ENCODE assay signal across 9 cellular contexts in the genomic region with DNA sequence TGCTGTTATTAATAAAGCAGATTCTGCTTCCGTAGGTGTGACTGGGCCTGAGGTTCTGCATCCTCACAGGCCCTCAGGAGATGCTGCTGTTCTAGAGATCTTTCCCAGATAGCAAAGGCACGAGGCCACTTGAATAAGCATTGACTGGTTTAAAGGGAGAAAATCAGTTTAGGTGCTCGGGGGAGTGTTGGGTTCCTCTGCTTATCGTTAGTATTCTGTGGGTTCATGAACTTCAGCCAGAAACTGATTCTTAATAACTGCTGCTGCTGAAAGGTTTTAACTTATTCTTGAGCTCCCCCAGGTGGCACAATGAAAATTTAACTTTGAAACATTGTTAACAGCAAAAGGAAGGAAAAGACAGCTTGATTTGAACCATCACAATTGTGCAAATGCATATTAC. TPM values are rescaled to one million over a fixed set of nuclear protein-coding genes. Genes with fewer than 3 reads are reported as not detected.
DNase-seq lines count a peak whose midpoint lies in the region; ATAC-seq and TF ChIP-seq lines count a peak whose summit lies in the region.
"Had no signal": no experiment of that assay in that cellular context is flagged by ENCODE, and none has a peak within 500 bp of the region (broad histone marks: within the 10 kb centered on the region; RNA-seq: fewer than 3 reads in every experiment).

No MANE protein-coding gene starts in this region.

- no peak overlapping the region for H3K27ac Mint-ChIP-seq in WTC11

- H3K36me3 Mint-ChIP-seq in WTC11, result peaks cover 59% of the 10 kb centered on the region

- in situ Hi-C loops in Panc1 (cut with HindIII; ENCODE audit: low pct_unique_long_range_greater_than_20kb, low sequenced_read_pairs), result no loop called here

- no peaks in the 10 kb centered on the region for H3K4me1 ChIP-seq in Panc1 (ENCODE audit: control insufficient read depth, insufficient read depth, low read length)
- H3K4me1 ChIP-seq in effector memory CD4-positive, alpha-beta T cell (ENCODE audit: control insufficient read depth, insufficient read depth, low read length, poor library complexity, severe bottlenecking), result no peaks in the 10 kb centered on the region

- ATAC-seq in Panc1 (no peak), WTC11 (no peak)

- H3K27me3 Mint-ChIP-seq in WTC11 (ENCODE audit: low read depth), result no peaks in the 10 kb centered on the region

- DNase-seq in AG04450 (ENCODE audit: low read depth, low spot score), result no peak
- peak; percentile 19 for DNase-seq in GDM1 (lab: John Stamatoyannopoulos, UW)
- DNase-seq in Panc1 (ENCODE audit: low read depth, low spot score), result no peak
- DNase-seq in fibroblast of peridontal ligament (ENCODE audit: extremely low read depth), result peak; percentile 60
- no peak for DNase-seq in WTC11 (ENCODE audit: low spot score)
- DNase-seq in stimulated activated CD8-positive, alpha-beta memory T cell treated with anti-CD3 and anti-CD28 coated beads, Interleukin-4, amount 100 ng/mL, for 48 hours, result no peak
- no peak for DNase-seq in effector memory CD4-positive, alpha-beta T cell
- DNase-seq in C1 segment of cervical spinal cord (lab: John Stamatoyannopoulos, UW), result no peak
- DNase-seq: Right ventricle myocardium superior had no signal

- H3K27me3 ChIP-seq in AG04450 (ENCODE audit: control insufficient read depth, insufficient read depth, low read length) (no peaks in the 10 kb centered on the region), Panc1 (ENCODE audit: control insufficient read depth, insufficient read depth, low read length) (no peaks in the 10 kb centered on the region)
- H3K27me3 ChIP-seq in effector memory CD4-positive, alpha-beta T cell (replicated peaks; ENCODE audit: control insufficient read depth, insufficient read depth, low read length, poor library complexity, severe bottlenecking), result no peaks in the 10 kb centered on the region

- H3K9me3 ChIP-seq in AG04450 (ENCODE audit: control insufficient read depth, insufficient read depth, low read length) (no peaks in the 10 kb centered on the region), Panc1 (ENCODE audit: control insufficient read depth, insufficient read depth, low read depth, low read length) (no peaks in the 10 kb centered on the region)
- no peaks in the 10 kb centered on the region for H3K9me3 ChIP-seq in effector memory CD4-positive, alpha-beta T cell (ENCODE audit: control insufficient read depth, low read length)

- H3K4me3 Mint-ChIP-seq in WTC11, result no peak overlapping the region

- POLR2A ChIA-PET in AG04450 (lab: Yijun Ruan, JAX) (no interaction called here), Panc1 (lab: Charles Lee) (no interaction called here), WTC11 (lab: Charles Lee) (no interaction called here)

- TF ChIP-seq CTCF in AG04450 (IDR thresholded peaks at IDR 0.05; ENCODE audit: low read depth, low read length) (peak; percentile 41; the same call in 1 of the 2 replicates), Panc1 (IDR thresholded peaks at IDR 0.05) (peak; percentile 51), WTC11 (IDR thresholded peaks at IDR 0.05) (no peak)

- no peaks in the 10 kb centered on the region for H3K9me3 Mint-ChIP-seq in WTC11

- H3K27ac ChIP-seq in AG04450 (ENCODE audit: low read depth, low read length), result no peak overlapping the region
- H3K27ac ChIP-seq in Panc1 (ENCODE audit: low read length), result no peak overlapping the region
- no peak overlapping the region for H3K27ac ChIP-seq in effector memory CD4-positive, alpha-beta T cell (ENCODE audit: insufficient read depth, low read length, poor library complexity, severe bottlenecking)

- peaks cover 2% of the 10 kb centered on the region; the same call in 1 of the 2 replicates for H3K36me3 ChIP-seq in Panc1 (ENCODE audit: control insufficient read depth, insufficient read depth, low read length)
- peaks cover 74% of the 10 kb centered on the region for H3K36me3 ChIP-seq in effector memory CD4-positive, alpha-beta T cell (ENCODE audit: control insufficient read depth, insufficient read depth, low read length)

- intact Hi-C loops in Panc1 (cut with micrococcal nuclease; ENCODE audit: unreplicated experiment), result no loop called here

- CTCF ChIA-PET in AG04450 (lab: Charles Lee), result interaction anchor here (0.6 to 3.7 kb wide), 16 partner anchors 8 to 910 kb away, joined by 3 to 20 read pairs (median 4); no protein-coding TSS in a partner anchor
- CTCF ChIA-PET in Panc1 (lab: Charles Lee), result interaction anchor here (1.2 kb wide), 1 partner anchor 312 kb away, joined by 3 read pairs; no protein-coding TSS in a partner anchor
- CTCF ChIA-PET in WTC11 (lab: Charles Lee), result interaction anchor here (0.8 to 5.2 kb wide), 8 partner anchors 13 to 357 kb away, joined by 3 to 34 read pairs (median 10); a partner anchor contains a TSS

- no TSS peak for BruUV-seq in Panc1 (replicated peaks; lab: Mats Ljungman, UMichigan)

- 0 out of 2 replicates have a peak, but pooled peaks cover 3% of the 10 kb centered on the region for H3K4me1 Mint-ChIP-seq in WTC11

- no peak overlapping the region for H3K4me3 ChIP-seq in AG04450 (ENCODE audit: low read depth, low read length)
- no peak overlapping the region for H3K4me3 ChIP-seq in Panc1 (ENCODE audit: low read depth in 2 of 2, low read length in 2 of 2)
- H3K4me3 ChIP-seq in effector memory CD4-positive, alpha-beta T cell (ENCODE audit: insufficient read depth, low read depth, low read length, poor library complexity, severe bottlenecking), result no peak overlapping the region

TF ChIP-seq in WTC11, 78 proteins besides CTCF, POLR2A, EP300 and RAD21:
- TF ChIP-seq ZNF232 (CRISPR knock-in tag; IDR thresholded peaks at IDR 0.05), result no peak
- TF ChIP-seq RELA (CRISPR knock-in tag; IDR thresholded peaks at IDR 0.05; ENCODE audit: borderline replicate concordance), result no peak

RNA-seq across cellular contexts. Expression of a gene that starts 56.9 kb away (rescaled TPM):
- polyA plus RNA-seq in AG04450 (2011; rRNA removed), result 14.8 and 17.9 TPM in 2 replicates
- polyA minus RNA-seq in AG04450 (2011; rRNA and poly(A)+ RNA removed), result 19.8 and 20.8 TPM in 2 replicates
- total RNA-seq in Panc1 (2021; ENCODE audit: unreplicated experiment), result 75.9 TPM
- polyA plus RNA-seq in Panc1 (2012; ENCODE audit: insufficient read length), result 41.0 TPM
- total RNA-seq in WTC11 (2021), result 78.8 to 83.6 TPM (median 82.4 TPM) in 3 replicates

Comparison
In these comparisons a context has a peak if more than half of its experiments do, and no peak if none do; other contexts are left out.
1. DNase-seq: peak in GDM1 (single experiment) and fibroblast of peridontal ligament (single experiment); none in AG04450 (single experiment), Panc1 (single experiment), WTC11 (single experiment), stimulated activated CD8-positive, alpha-beta memory T cell treated with anti-CD3 and anti-CD28 coated beads, Interleukin-4, amount 100 ng/mL, for 48 hours (single experiment), effector memory CD4-positive, alpha-beta T cell (0 of 3) and C1 segment of cervical spinal cord (0 of 14).